Comparison of ENCODE assay signal across 20 cellular contexts in genomic region chr18:744824-745597, GRCh38. TPM values are rescaled to one million over a fixed set of nuclear protein-coding genes. Genes with fewer than 3 reads are reported as not detected.
DNase-seq lines count a peak whose midpoint lies in the region; ATAC-seq, FAIRE-seq and TF ChIP-seq lines count a peak whose summit lies in the region.
"Had no signal": no experiment of that assay in that cellular context is flagged by ENCODE, and none has a peak within 500 bp of the region (broad histone marks: within the 10 kb centered on the region; RNA-seq: fewer than 3 reads in every experiment).

No MANE protein-coding gene starts in this region.

- DNase-seq in GM18507 (ENCODE audit: extremely low spot score, insufficient read length, low read depth) (no peak), endothelial cell of umbilical vein (ENCODE audit: low read depth, low spot score) (no peak), urothelium cell line (ENCODE audit: low spot score) (no peak), foreskin melanocyte (no peak), upper lobe of right lung (no peak)
- DNase-seq in activated CD4-positive, alpha-beta T cell treated with anti-CD3 and anti-CD28 coated beads for 1 hour: no peak
- DNase-seq: C1 segment of cervical spinal cord; Calu3; CD4-positive, alpha-beta memory T cell; COR-L47; DMS153; DMS79 treated with DMSO at 0.1 percent for 48 hours; GF-D8; GM23248; H7; HCEC 1CT had no signal

- TF ChIP-seq CTCF in VCaP (conservative IDR thresholded peaks at IDR 0.05): no peak
- TF ChIP-seq CTCF in endothelial cell of umbilical vein (IDR thresholded peaks at IDR 0.05; ENCODE audit: extremely low read depth in 1 of 2, insufficient read depth in 1 of 2, low read depth in 1 of 2, low read length in 2 of 2): no peak
- TF ChIP-seq CTCF in upper lobe of right lung (IDR thresholded peaks at IDR 0.05): no peak

- no peaks in the 10 kb centered on the region for H3K9me1 ChIP-seq in endothelial cell of umbilical vein (replicated peaks; ENCODE audit: control insufficient read depth, extremely low read depth, insufficient read depth, low read length)

- no peaks in the 10 kb centered on the region for H3K9me3 ChIP-seq in endothelial cell of umbilical vein (replicated peaks; ENCODE audit: control insufficient read depth, insufficient read depth, low read length)
- H3K9me3 ChIP-seq in upper lobe of right lung: no peaks in the 10 kb centered on the region

- H2AFZ ChIP-seq in endothelial cell of umbilical vein (ENCODE audit: low read depth, low read length): no peak overlapping the region
- H2AFZ ChIP-seq: GM23248 had no signal

- no peaks in the 10 kb centered on the region for H4K20me1 ChIP-seq in endothelial cell of umbilical vein (replicated peaks; ENCODE audit: control insufficient read depth, extremely low read depth, insufficient read depth, low read length)

- TF ChIP-seq POLR2A in endothelial cell of umbilical vein (IDR thresholded peaks at IDR 0.05; ENCODE audit: low read depth, low read length): no peak

- H3K27me3 ChIP-seq in endothelial cell of umbilical vein (ENCODE audit: control insufficient read depth in 2 of 2, insufficient read depth in 2 of 2, low read length in 2 of 2) (no peaks in the 10 kb centered on the region), upper lobe of right lung (no peaks in the 10 kb centered on the region)

- intact Hi-C loops in endothelial cell of umbilical vein (cut with micrococcal nuclease) (no loop called here), upper lobe of right lung (cut with DNase I) (loop anchor here (5.0 to 10.0 kb wide), 2 partner anchors 60 to 87 kb away; no protein-coding TSS in a partner anchor)

- no TSS peak for BruUV-seq in endothelial cell of umbilical vein (replicated peaks; lab: Mats Ljungman, UMichigan)

- CTCF ChIA-PET in endothelial cell of umbilical vein (lab: Charles Lee): interaction anchor here (1.4 to 10.8 kb wide), 2 partner anchors 87 to 94 kb away, joined by 5 to 301 read pairs; no protein-coding TSS in a partner anchor

- H3K79me2 ChIP-seq in endothelial cell of umbilical vein (ENCODE audit: control insufficient read depth, insufficient read depth, low read length): no peaks in the 10 kb centered on the region

- no peak for ATAC-seq in upper lobe of right lung

- peaks cover 4 to 8% of the 10 kb centered on the region in 2 experiments for H3K36me3 ChIP-seq in endothelial cell of umbilical vein (ENCODE audit: control insufficient read depth in 2 of 2, extremely low read depth in 1 of 2, insufficient read depth in 2 of 2, low read length in 2 of 2)
- peaks cover 31% of the 10 kb centered on the region for H3K36me3 ChIP-seq in upper lobe of right lung

- POLR2A ChIA-PET in endothelial cell of umbilical vein (lab: Charles Lee): no interaction called here

- H3K27ac ChIP-seq in VCaP (peak overlapping the region; percentile 17), endothelial cell of umbilical vein (ENCODE audit: insufficient read depth, low read depth, low read length) (no peak overlapping the region), upper lobe of right lung (no peak overlapping the region)
- H3K27ac ChIP-seq: GM23248 had no signal

- H3K4me3 ChIP-seq in endothelial cell of umbilical vein (replicated peaks in 1 of 3; ENCODE audit: insufficient read depth in 1 of 3, low read depth in 1 of 3, low read length in 3 of 3) (no peak overlapping the region), upper lobe of right lung (no peak overlapping the region)
- H3K4me3 ChIP-seq: GM23248 had no signal

- H3K4me2 ChIP-seq in endothelial cell of umbilical vein (ENCODE audit: insufficient read depth, low read length): no peak overlapping the region

- H3K9ac ChIP-seq in endothelial cell of umbilical vein (replicated peaks; ENCODE audit: extremely low read depth, insufficient read depth, low read length): no peak overlapping the region
- H3K9ac ChIP-seq: GM23248 had no signal

- FAIRE-seq in GM18507 (lab: Jason Lieb, UNC) (peak; percentile 36), endothelial cell of umbilical vein (lab: Jason Lieb, UNC) (peak; percentile 12), urothelium cell line (lab: Jason Lieb, UNC) (peak; percentile 70)
- FAIRE-seq: GM12892, GM19239, H1 had no signal

- dilution Hi-C loops in endothelial cell of umbilical vein (cut with MboI; ENCODE audit: extremely low pct_ligation_motif_present, low sequenced_read_pairs): loop anchor here (25.0 kb wide), 1 partner anchor 92 kb away; no protein-coding TSS in a partner anchor

- peaks cover 21% of the 10 kb centered on the region for H3K4me1 ChIP-seq in endothelial cell of umbilical vein (ENCODE audit: control insufficient read depth, extremely low read depth, insufficient read depth, low read length)
- H3K4me1 ChIP-seq in upper lobe of right lung: no peaks in the 10 kb centered on the region

TF ChIP-seq in endothelial cell of umbilical vein, 7 proteins besides CTCF, POLR2A, EP300 and RAD21:
- TF ChIP-seq GATA2 (IDR thresholded peaks at IDR 0.05; ENCODE audit: insufficient read depth, insufficient read length, low read depth, low read length): no peak
- no peak for TF ChIP-seq FOS (IDR thresholded peaks at IDR 0.05; ENCODE audit: borderline replicate concordance, insufficient read depth, low read length)
- TF ChIP-seq, protein P1, sequence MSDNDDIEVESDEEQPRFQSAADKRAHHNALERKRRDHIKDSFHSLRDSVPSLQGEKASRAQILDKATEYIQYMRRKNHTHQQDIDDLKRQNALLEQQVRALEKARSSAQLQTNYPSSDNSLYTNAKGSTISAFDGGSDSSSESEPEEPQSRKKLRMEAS (IDR thresholded peaks at IDR 0.05; ENCODE audit: insufficient read depth, insufficient read length): no peak
- TF ChIP-seq EZH2 (IDR thresholded peaks at IDR 0.05; ENCODE audit: borderline replicate concordance, low read depth, low read length, severe bottlenecking): no peak
- no peak for TF ChIP-seq JUN (IDR thresholded peaks at IDR 0.05; ENCODE audit: borderline replicate concordance, insufficient read depth, insufficient read length, low read depth)
- no peak for TF ChIP-seq POLR2AphosphoS5 (IDR thresholded peaks at IDR 0.05; ENCODE audit: insufficient read depth, low read depth, low read length)
- TF ChIP-seq MYC (IDR thresholded peaks at IDR 0.05; ENCODE audit: low read depth, low read length): no peak

RNA-seq across cellular contexts. Expression of gene ENOSF1, which starts 32.6 kb away (rescaled TPM):
- total RNA-seq in endothelial cell of umbilical vein (50.5 and 52.5 TPM in 2 replicates), upper lobe of right lung (96.2 TPM)
- polyA plus RNA-seq in endothelial cell of umbilical vein: 15.3 and 19.5 TPM in 2 replicates
- 11.5 and 12.8 TPM in 2 replicates for polyA plus RNA-seq in endothelial cell of umbilical vein (2011; cell fraction: cytosol; rRNA removed)
- polyA plus RNA-seq in endothelial cell of umbilical vein (2011; cell fraction: nucleus; rRNA removed): 116 and 126 TPM in 2 replicates
- polyA plus RNA-seq in endothelial cell of umbilical vein (2012): 26.5 and 36.1 TPM in 2 replicates
- 44.4 and 54.8 TPM in 2 replicates for polyA minus RNA-seq in endothelial cell of umbilical vein
- polyA minus RNA-seq in endothelial cell of umbilical vein (2011; cell fraction: cytosol; rRNA and poly(A)+ RNA removed): 34.2 TPM
- polyA minus RNA-seq in endothelial cell of umbilical vein (2011; cell fraction: nucleus; rRNA and poly(A)+ RNA removed): 58.8 and 67.4 TPM in 2 replicates
